Comparison of ENCODE assay signal across 1 cellular context in the genomic region with DNA sequence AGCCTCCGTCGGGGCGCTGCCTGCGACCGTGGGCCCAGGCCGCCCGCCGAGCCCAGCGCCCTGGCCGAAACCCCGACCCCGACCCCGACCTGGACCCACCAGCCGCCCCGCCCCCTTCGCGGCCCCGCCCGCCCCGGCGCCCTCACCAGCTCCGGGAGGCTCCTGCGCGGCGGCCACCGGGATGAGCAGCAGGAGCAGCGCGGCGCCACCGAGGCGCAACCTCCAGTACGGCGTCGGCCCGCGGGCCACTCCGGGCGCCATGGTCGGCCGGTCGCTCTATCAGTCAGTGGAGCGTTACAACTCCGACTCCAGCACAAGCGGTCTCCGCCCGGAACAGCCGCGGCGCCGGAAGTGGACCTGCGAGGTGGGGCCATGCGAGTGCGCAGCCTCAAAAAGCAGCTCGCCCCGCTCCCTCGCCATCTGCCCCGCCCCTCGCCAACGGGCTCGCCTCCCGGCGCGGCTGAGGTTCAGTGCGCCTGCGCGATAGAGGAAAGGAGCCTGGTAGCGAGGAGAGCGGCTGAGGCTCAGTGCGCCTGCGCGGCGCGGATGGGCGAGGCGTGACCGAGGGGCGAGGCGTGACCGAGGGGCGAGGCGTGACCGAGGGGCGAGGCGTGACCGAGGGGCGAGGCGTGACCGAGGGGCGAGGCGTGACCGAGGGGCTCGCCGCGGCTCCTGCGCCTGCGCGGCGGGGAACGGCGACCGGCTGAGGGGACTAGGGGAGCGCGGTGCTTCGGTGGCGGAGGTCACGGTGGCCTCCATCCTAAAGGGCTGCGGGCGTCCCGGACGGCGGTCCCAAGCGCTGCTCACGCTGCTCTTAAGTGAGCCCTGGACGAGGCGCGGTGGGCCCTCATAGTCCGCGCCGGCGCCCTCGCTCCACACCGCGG.
TF ChIP-seq lines count a peak whose summit lies in the region.

A gene with protein sequence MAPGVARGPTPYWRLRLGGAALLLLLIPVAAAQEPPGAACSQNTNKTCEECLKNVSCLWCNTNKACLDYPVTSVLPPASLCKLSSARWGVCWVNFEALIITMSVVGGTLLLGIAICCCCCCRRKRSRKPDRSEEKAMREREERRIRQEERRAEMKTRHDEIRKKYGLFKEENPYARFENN (minus strand): TSS at position 335 of the 884 bp plus-strand sequence. CDS start 74 bp downstream, at position 261.

TF ChIP-seq in K562, 482 proteins besides CTCF, POLR2A, EP300 and RAD21 (continued from another document):
- TF ChIP-seq, protein P1, sequence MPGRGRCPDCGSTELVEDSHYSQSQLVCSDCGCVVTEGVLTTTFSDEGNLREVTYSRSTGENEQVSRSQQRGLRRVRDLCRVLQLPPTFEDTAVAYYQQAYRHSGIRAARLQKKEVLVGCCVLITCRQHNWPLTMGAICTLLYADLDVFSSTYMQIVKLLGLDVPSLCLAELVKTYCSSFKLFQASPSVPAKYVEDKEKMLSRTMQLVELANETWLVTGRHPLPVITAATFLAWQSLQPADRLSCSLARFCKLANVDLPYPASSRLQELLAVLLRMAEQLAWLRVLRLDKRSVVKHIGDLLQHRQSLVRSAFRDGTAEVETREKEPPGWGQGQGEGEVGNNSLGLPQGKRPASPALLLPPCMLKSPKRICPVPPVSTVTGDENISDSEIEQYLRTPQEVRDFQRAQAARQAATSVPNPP (IDR thresholded peaks at IDR 0.05; ENCODE audit: borderline replicate concordance, insufficient read depth, insufficient read length): no peak
- no peak for TF ChIP-seq NBN (IDR thresholded peaks at IDR 0.05; ENCODE audit: low read depth)
- TF ChIP-seq ADNP (tag; IDR thresholded peaks at IDR 0.05): no peak
- no peak for TF ChIP-seq XRCC4 (IDR thresholded peaks at IDR 0.05; ENCODE audit: extremely low read depth, insufficient read depth, insufficient read length)
- no peak for TF ChIP-seq FOXK2 (conservative IDR thresholded peaks at IDR 0.05 in 1 of 2, IDR thresholded peaks at IDR 0.05 in 1 of 2; ENCODE audit: low read depth in 2 of 2)
- TF ChIP-seq MYC (IDR thresholded peaks at IDR 0.05; ENCODE audit: low read depth, low read length): peak; percentile 44
- no peak for TF ChIP-seq MYC (CRISPR knock-in tag; IDR thresholded peaks at IDR 0.05; ENCODE audit: borderline replicate concordance, low read depth)
- peak; percentile 36; the same call in 1 of the 2 replicates for TF ChIP-seq RNF2 (IDR thresholded peaks at IDR 0.05)
- no peak for TF ChIP-seq SRSF3 (IDR thresholded peaks at IDR 0.05; ENCODE audit: insufficient read depth, low read length)
- TF ChIP-seq, protein P2, sequence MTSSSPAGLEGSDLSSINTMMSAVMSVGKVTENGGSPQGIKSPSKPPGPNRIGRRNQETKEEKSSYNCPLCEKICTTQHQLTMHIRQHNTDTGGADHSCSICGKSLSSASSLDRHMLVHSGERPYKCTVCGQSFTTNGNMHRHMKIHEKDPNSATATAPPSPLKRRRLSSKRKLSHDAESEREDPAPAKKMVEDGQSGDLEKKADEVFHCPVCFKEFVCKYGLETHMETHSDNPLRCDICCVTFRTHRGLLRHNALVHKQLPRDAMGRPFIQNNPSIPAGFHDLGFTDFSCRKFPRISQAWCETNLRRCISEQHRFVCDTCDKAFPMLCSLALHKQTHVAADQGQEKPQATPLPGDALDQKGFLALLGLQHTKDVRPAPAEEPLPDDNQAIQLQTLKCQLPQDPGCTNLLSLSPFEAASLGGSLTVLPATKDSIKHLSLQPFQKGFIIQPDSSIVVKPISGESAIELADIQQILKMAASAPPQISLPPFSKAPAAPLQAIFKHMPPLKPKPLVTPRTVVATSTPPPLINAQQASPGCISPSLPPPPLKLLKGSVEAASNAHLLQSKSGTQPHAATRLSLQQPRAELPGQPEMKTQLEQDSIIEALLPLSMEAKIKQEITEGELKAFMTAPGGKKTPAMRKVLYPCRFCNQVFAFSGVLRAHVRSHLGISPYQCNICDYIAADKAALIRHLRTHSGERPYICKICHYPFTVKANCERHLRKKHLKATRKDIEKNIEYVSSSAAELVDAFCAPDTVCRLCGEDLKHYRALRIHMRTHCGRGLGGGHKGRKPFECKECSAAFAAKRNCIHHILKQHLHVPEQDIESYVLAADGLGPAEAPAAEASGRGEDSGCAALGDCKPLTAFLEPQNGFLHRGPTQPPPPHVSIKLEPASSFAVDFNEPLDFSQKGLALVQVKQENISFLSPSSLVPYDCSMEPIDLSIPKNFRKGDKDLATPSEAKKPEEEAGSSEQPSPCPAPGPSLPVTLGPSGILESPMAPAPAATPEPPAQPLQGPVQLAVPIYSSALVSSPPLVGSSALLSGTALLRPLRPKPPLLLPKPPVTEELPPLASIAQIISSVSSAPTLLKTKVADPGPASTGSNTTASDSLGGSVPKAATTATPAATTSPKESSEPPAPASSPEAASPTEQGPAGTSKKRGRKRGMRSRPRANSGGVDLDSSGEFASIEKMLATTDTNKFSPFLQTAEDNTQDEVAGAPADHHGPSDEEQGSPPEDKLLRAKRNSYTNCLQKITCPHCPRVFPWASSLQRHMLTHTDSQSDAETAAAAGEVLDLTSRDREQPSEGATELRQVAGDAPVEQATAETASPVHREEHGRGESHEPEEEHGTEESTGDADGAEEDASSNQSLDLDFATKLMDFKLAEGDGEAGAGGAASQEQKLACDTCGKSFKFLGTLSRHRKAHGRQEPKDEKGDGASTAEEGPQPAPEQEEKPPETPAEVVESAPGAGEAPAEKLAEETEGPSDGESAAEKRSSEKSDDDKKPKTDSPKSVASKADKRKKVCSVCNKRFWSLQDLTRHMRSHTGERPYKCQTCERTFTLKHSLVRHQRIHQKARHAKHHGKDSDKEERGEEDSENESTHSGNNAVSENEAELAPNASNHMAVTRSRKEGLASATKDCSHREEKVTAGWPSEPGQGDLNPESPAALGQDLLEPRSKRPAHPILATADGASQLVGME (CRISPR knock-in tag; IDR thresholded peaks at IDR 0.05): peak; percentile 91
- TF ChIP-seq, protein P3, sequence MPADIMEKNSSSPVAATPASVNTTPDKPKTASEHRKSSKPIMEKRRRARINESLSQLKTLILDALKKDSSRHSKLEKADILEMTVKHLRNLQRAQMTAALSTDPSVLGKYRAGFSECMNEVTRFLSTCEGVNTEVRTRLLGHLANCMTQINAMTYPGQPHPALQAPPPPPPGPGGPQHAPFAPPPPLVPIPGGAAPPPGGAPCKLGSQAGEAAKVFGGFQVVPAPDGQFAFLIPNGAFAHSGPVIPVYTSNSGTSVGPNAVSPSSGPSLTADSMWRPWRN (IDR thresholded peaks at IDR 0.05; ENCODE audit: low read depth): no peak
- no peak for TF ChIP-seq HMG20A (CRISPR knock-in tag; conservative IDR thresholded peaks at IDR 0.05)
- TF ChIP-seq BRD9 (IDR thresholded peaks at IDR 0.05; ENCODE audit: low read depth, partially characterized antibody): no peak
- no peak for TF ChIP-seq FOXK1 (CRISPR knock-in tag; IDR thresholded peaks at IDR 0.05; ENCODE audit: borderline replicate concordance)
- TF ChIP-seq ATF1 (CRISPR knock-in tag; IDR thresholded peaks at IDR 0.05): no peak
- peak; percentile 54 for TF ChIP-seq ATF1 (tag; IDR thresholded peaks at IDR 0.05)
- no peak for TF ChIP-seq CHD1 (IDR thresholded peaks at IDR 0.05; ENCODE audit: low read length)
- TF ChIP-seq HNRNPH1 (optimal IDR thresholded peaks at IDR 0.05; ENCODE audit: low read depth, low read length): no peak
- peak; percentile 30 to 84; a peak in 1 of 4 replicates for TF ChIP-seq SIN3A (IDR thresholded peaks at IDR 0.05; ENCODE audit: borderline replicate concordance in 2 of 2, control insufficient read depth in 1 of 2, low read depth in 2 of 2, low read length in 2 of 2)
- TF ChIP-seq, protein P4, sequence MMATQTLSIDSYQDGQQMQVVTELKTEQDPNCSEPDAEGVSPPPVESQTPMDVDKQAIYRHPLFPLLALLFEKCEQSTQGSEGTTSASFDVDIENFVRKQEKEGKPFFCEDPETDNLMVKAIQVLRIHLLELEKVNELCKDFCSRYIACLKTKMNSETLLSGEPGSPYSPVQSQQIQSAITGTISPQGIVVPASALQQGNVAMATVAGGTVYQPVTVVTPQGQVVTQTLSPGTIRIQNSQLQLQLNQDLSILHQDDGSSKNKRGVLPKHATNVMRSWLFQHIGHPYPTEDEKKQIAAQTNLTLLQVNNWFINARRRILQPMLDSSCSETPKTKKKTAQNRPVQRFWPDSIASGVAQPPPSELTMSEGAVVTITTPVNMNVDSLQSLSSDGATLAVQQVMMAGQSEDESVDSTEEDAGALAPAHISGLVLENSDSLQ (IDR thresholded peaks at IDR 0.05): no peak
- no peak for TF ChIP-seq NFRKB (IDR thresholded peaks at IDR 0.05; ENCODE audit: low read depth)
- TF ChIP-seq EZH2 (IDR thresholded peaks at IDR 0.05; ENCODE audit: borderline replicate concordance, low read depth, low read length): no peak
- no peak for TF ChIP-seq XRCC3 (IDR thresholded peaks at IDR 0.05)
- peak; percentile 17 for TF ChIP-seq SMAD1 (IDR thresholded peaks at IDR 0.05; ENCODE audit: low read depth, low read length, partially characterized antibody)
- TF ChIP-seq KDM4B (IDR thresholded peaks at IDR 0.05; ENCODE audit: borderline replicate concordance in 2 of 2, low read depth in 1 of 2): no peak; a peak in 1 of 4 replicates
- no peak for TF ChIP-seq PCBP1 (IDR thresholded peaks at IDR 0.05; ENCODE audit: low read depth, low read length, poor library complexity, severe bottlenecking)
- no peak for TF ChIP-seq NR1H2 (CRISPR knock-in tag; IDR thresholded peaks at IDR 0.05)
- no peak for TF ChIP-seq NFE2 (IDR thresholded peaks at IDR 0.05; ENCODE audit: low read depth)
- no peak for TF ChIP-seq TCF7L2 (IDR thresholded peaks at IDR 0.05; ENCODE audit: low read depth, low read length)
- no peak for TF ChIP-seq TEAD2 (tag; IDR thresholded peaks at IDR 0.05)
TF ChIP-seq in K562: peak in this region for 118.
